Comparison of ENCODE assay signal across 31 cellular contexts in genomic region chr13:42819712-42820111, GRCh38. TPM values are rescaled to one million over a fixed set of nuclear protein-coding genes. Genes with fewer than 3 reads are reported as not detected.
"Had no signal": no experiment of that assay in that cellular context is flagged by ENCODE, and none has a peak within 500 bp of the region (broad histone marks: within the 10 kb centered on the region; RNA-seq: fewer than 3 reads in every experiment).

No MANE protein-coding gene starts in this region.

- H3K4me1 Mint-ChIP-seq: activated CD4-positive, alpha-beta T cell treated with anti-CD3 and anti-CD28 coated beads for 36 hours; immature natural killer cell; memory B cell; naive thymus-derived CD8-positive, alpha-beta T cell; neural progenitor cell; T-cell had no signal

- H3K27ac Mint-ChIP-seq: activated CD4-positive, alpha-beta T cell treated with anti-CD3 and anti-CD28 coated beads for 36 hours; activated naive CD4-positive, alpha-beta T cell treated with anti-CD3 and anti-CD28 coated beads, Interleukin-2, amount 50 U/mL, for 72 hours; activated T-cell treated with anti-CD3 and anti-CD28 coated beads, Interleukin-2, amount 50 U/mL, for 72 hours; immature natural killer cell; memory B cell; naive thymus-derived CD8-positive, alpha-beta T cell; neural progenitor cell; T-cell had no signal

- H3K4me2 ChIP-seq: neural progenitor cell had no signal

- H3K27me3 ChIP-seq: ascending aorta, esophagus squamous epithelium, gastroesophageal sphincter, neural progenitor cell, suprapubic skin, tibial artery had no signal

- H3K9me3 ChIP-seq: ascending aorta, esophagus squamous epithelium, suprapubic skin had no signal

- H3K9ac ChIP-seq: neural progenitor cell had no signal

- H3K4me3 ChIP-seq: ascending aorta, esophagus squamous epithelium, gastroesophageal sphincter, neural progenitor cell, spleen, suprapubic skin, tibial artery had no signal

- H3K36me3 Mint-ChIP-seq: neural progenitor cell, T-cell had no signal

- H3K36me3 ChIP-seq: ascending aorta, esophagus squamous epithelium, gastroesophageal sphincter, neural progenitor cell, spleen, suprapubic skin, tibial artery had no signal

- ATAC-seq: activated CD4-positive, alpha-beta T cell treated with anti-CD3 and anti-CD28 coated beads for 36 hours; activated naive CD4-positive, alpha-beta T cell treated with anti-CD3 and anti-CD28 coated beads, Interleukin-2, amount 50 U/mL, for 72 hours; activated T-cell treated with anti-CD3 and anti-CD28 coated beads, Interleukin-2, amount 50 U/mL, for 72 hours; gastroesophageal sphincter; left colon; naive thymus-derived CD8-positive, alpha-beta T cell; T-cell had no signal

- H2AFZ ChIP-seq: neural progenitor cell had no signal

- H3K27ac ChIP-seq: ascending aorta, epithelial cell of prostate, esophagus squamous epithelium, gastroesophageal sphincter, neural progenitor cell, spleen, suprapubic skin, tibial artery had no signal

- DNase-seq: activated CD4-positive, alpha-beta T cell treated with anti-CD3 and anti-CD28 coated beads for 36 hours; activated CD4-positive, alpha-beta T cell treated with anti-CD3 and anti-CD28 coated beads, Interleukin-2, amount 50 U/mL, for 4 hours; activated CD4-positive, CD25-positive, alpha-beta regulatory T cell; activated naive CD4-positive, alpha-beta T cell; activated T-cell treated with anti-CD3 and anti-CD28 coated beads for 4 hours; activated T-cell treated with anti-CD3 and anti-CD28 coated beads, Interleukin-2, amount 50 U/mL, for 72 hours; central memory CD4-positive, alpha-beta T cell; dermis blood vessel endothelial cell; effector CD4-positive, alpha-beta T cell; esophagus squamous epithelium; hippocampal formation; immature natural killer cell; kidney; left colon; naive thymus-derived CD8-positive, alpha-beta T cell; occipital lobe; right cardiac atrium; spleen; stimulated activated naive CD4-positive, alpha-beta T cell; T-cell; tibial artery had no signal

- H3K4me3 Mint-ChIP-seq: activated CD4-positive, alpha-beta T cell treated with anti-CD3 and anti-CD28 coated beads for 36 hours; activated T-cell treated with anti-CD3 and anti-CD28 coated beads, Interleukin-2, amount 50 U/mL, for 72 hours; immature natural killer cell; memory B cell; naive thymus-derived CD8-positive, alpha-beta T cell; neural progenitor cell; T-cell had no signal

- H3K4me1 ChIP-seq: ascending aorta, esophagus squamous epithelium, gastroesophageal sphincter, neural progenitor cell, spleen, suprapubic skin, tibial artery had no signal

RNA-seq across cellular contexts. Expression of gene FAM216B, which starts 38.3 kb away (rescaled TPM):
- total RNA-seq: activated CD4-positive, alpha-beta T cell treated with anti-CD3 and anti-CD28 coated beads for 36 hours; activated naive CD4-positive, alpha-beta T cell treated with anti-CD3 and anti-CD28 coated beads, Interleukin-2, amount 50 U/mL, for 72 hours; activated T-cell treated with anti-CD3 and anti-CD28 coated beads, Interleukin-2, amount 50 U/mL, for 72 hours; ascending aorta; dermis blood vessel endothelial cell; esophagus squamous epithelium; gastroesophageal sphincter; left colon; lower leg skin; naive thymus-derived CD8-positive, alpha-beta T cell; pulmonary artery endothelial cell; spleen; suprapubic skin; T-cell; ureter had no signal
- polyA plus RNA-seq: immature natural killer cell; naive thymus-derived CD8-positive, alpha-beta T cell had no signal
